8 cellular contexts compared by ENCODE assay signal in genomic region chr2:70686577-70687460, GRCh38.
DNase-seq lines count a peak whose midpoint lies in the region; ATAC-seq and TF ChIP-seq lines count a peak whose summit lies in the region.

No MANE protein-coding gene starts in this region.

- no peaks in the 10 kb centered on the region for H3K9me3 ChIP-seq in Panc1 (ENCODE audit: control insufficient read depth, insufficient read depth, low read depth, low read length)

- BruUV-seq in Panc1 (replicated peaks; lab: Mats Ljungman, UMichigan) = no TSS peak

- H3K36me3 Mint-ChIP-seq in activated CD4-positive, alpha-beta T cell treated with anti-CD3 and anti-CD28 coated beads for 36 hours (ENCODE audit: low read depth) = no peaks in the 10 kb centered on the region
- H3K36me3 Mint-ChIP-seq in natural killer cell = no peaks in the 10 kb centered on the region

- in situ Hi-C loops in Panc1 (cut with HindIII; ENCODE audit: low pct_unique_long_range_greater_than_20kb, low sequenced_read_pairs) = no loop called here

- intact Hi-C loops in activated CD4-positive, alpha-beta T cell treated with anti-CD3 and anti-CD28 coated beads for 36 hours (cut with DNase I, micrococcal nuclease) = no loop called here
- intact Hi-C loops in Panc1 (cut with micrococcal nuclease; ENCODE audit: unreplicated experiment) = no loop called here
- intact Hi-C loops in natural killer cell (cut with micrococcal nuclease) = no loop called here

- CTCF ChIA-PET in activated CD4-positive, alpha-beta T cell treated with anti-CD3 and anti-CD28 coated beads for 36 hours (lab: Charles Lee) = interaction anchor here (0.5 to 2.5 kb wide), 9 partner anchors 17 to 205 kb away, joined by 3 to 7 read pairs (median 3); no protein-coding TSS in a partner anchor
- CTCF ChIA-PET in Panc1 (lab: Charles Lee) = interaction anchor here (0.5 kb wide), 1 partner anchor 23 kb away, joined by 13 read pairs; no protein-coding TSS in a partner anchor

- no peak overlapping the region for H3K4me3 Mint-ChIP-seq in activated CD4-positive, alpha-beta T cell treated with anti-CD3 and anti-CD28 coated beads for 36 hours
- H3K4me3 Mint-ChIP-seq in natural killer cell = no peak overlapping the region

- DNase-seq in activated CD4-positive, alpha-beta T cell treated with anti-CD3 and anti-CD28 coated beads for 36 hours = peak; percentile 64
- DNase-seq in activated CD4-positive, alpha-beta T cell treated with anti-CD3 and anti-CD28 coated beads for 4 hours = no peak
- DNase-seq in Panc1 (ENCODE audit: low read depth, low spot score) = no peak
- DNase-seq in natural killer cell = no peak

- POLR2A ChIA-PET in activated CD4-positive, alpha-beta T cell treated with anti-CD3 and anti-CD28 coated beads for 36 hours (lab: Charles Lee) = no interaction called here
- POLR2A ChIA-PET in Panc1 (lab: Charles Lee) = no interaction called here

- ATAC-seq in activated CD4-positive, alpha-beta T cell treated with anti-CD3 and anti-CD28 coated beads for 36 hours = peak; percentile 91
- ATAC-seq in HG03342 (IDR thresholded peaks at IDR 0.05; ENCODE audit: unreplicated experiment) (peak; percentile 56), Panc1 (peak; percentile 53; the same call in 1 of the 2 replicates), natural killer cell (peak; percentile 55 to 86 (median 75)), HG02642 (IDR thresholded peaks at IDR 0.05; ENCODE audit: poor library complexity, unreplicated experiment) (no peak), GM19328 (IDR thresholded peaks at IDR 0.05; ENCODE audit: unreplicated experiment) (no peak)

- no peak overlapping the region for H3K4me3 ChIP-seq in Panc1 (ENCODE audit: low read depth in 2 of 2, low read length in 2 of 2)

- no peaks in the 10 kb centered on the region for H3K36me3 ChIP-seq in Panc1 (ENCODE audit: control insufficient read depth, insufficient read depth, low read length)

- H3K4me1 ChIP-seq in Panc1 (ENCODE audit: control insufficient read depth, insufficient read depth, low read length) = no peaks in the 10 kb centered on the region

- no peaks in the 10 kb centered on the region for H3K27me3 Mint-ChIP-seq in activated CD4-positive, alpha-beta T cell treated with anti-CD3 and anti-CD28 coated beads for 36 hours
- peaks cover 9 to 11% of the 10 kb centered on the region in 2 donors for H3K27me3 Mint-ChIP-seq in natural killer cell (ENCODE audit: low read depth in 2 of 2)

- peaks cover 5% of the 10 kb centered on the region for H3K4me1 Mint-ChIP-seq in activated CD4-positive, alpha-beta T cell treated with anti-CD3 and anti-CD28 coated beads for 36 hours
- peaks cover 0 to 9% of the 10 kb centered on the region in 2 donors for H3K4me1 Mint-ChIP-seq in natural killer cell

- TF ChIP-seq CTCF in Panc1 (IDR thresholded peaks at IDR 0.05) (no peak; the same call in 1 of the 2 replicates), natural killer cell (IDR thresholded peaks at IDR 0.05) (no peak)

- peaks cover 2% of the 10 kb centered on the region; the same call in 1 of the 2 replicates for H3K27me3 ChIP-seq in Panc1 (ENCODE audit: control insufficient read depth, insufficient read depth, low read length)

- H3K27ac ChIP-seq in Panc1 (ENCODE audit: low read length) (no peak overlapping the region), cingulate gyrus (ENCODE audit: low read depth, low read length) (peak overlapping the region; percentile 81)

- H3K27ac Mint-ChIP-seq in activated CD4-positive, alpha-beta T cell treated with anti-CD3 and anti-CD28 coated beads for 36 hours = no peak overlapping the region
- H3K27ac Mint-ChIP-seq in natural killer cell = no peak overlapping the region

- H3K9me3 Mint-ChIP-seq in activated CD4-positive, alpha-beta T cell treated with anti-CD3 and anti-CD28 coated beads for 36 hours (ENCODE audit: low read depth) = no peaks in the 10 kb centered on the region
- H3K9me3 Mint-ChIP-seq in natural killer cell = no peaks in the 10 kb centered on the region

Comparison
In these comparisons a context has a peak if more than half of its experiments do, and no peak if none do; other contexts are left out.
1. ATAC-seq: peak in activated CD4-positive, alpha-beta T cell treated with anti-CD3 and anti-CD28 coated beads for 36 hours (single experiment), HG03342 (single experiment), Panc1 (single experiment) and natural killer cell (3 of 3); none in HG02642 (single experiment) and GM19328 (single experiment).